ENCODE assay signal across 1 cellular context in the genomic region with DNA sequence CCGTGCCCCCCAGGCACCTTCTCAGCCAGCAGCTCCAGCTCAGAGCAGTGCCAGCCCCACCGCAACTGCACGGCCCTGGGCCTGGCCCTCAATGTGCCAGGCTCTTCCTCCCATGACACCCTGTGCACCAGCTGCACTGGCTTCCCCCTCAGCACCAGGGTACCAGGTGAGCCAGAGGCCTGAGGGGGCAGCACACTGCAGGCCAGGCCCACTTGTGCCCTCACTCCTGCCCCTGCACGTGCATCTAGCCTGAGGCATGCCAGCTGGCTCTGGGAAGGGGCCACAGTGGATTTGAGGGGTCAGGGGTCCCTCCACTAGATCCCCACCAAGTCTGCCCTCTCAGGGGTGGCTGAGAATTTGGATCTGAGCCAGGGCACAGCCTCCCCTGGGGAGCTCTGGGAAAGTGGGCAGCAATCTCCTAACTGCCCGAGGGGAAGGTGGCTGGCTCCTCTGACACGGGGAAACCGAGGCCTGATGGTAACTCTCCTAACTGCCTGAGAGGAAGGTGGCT.
TF ChIP-seq lines count a peak whose summit lies in the region.

No MANE protein-coding gene starts in this region.

TF ChIP-seq in HepG2, 621 proteins besides CTCF, POLR2A, EP300 and RAD21 (continued from another document and continues in another):
- no peak for TF ChIP-seq HBP1 (CRISPR knock-in tag; IDR thresholded peaks at IDR 0.05; ENCODE audit: low read depth)
- TF ChIP-seq ZKSCAN8 (CRISPR knock-in tag; IDR thresholded peaks at IDR 0.05; ENCODE audit: borderline replicate concordance): no peak
- no peak for TF ChIP-seq PCBP2 (optimal IDR thresholded peaks at IDR 0.05; ENCODE audit: low read depth, low read length, poor library complexity, severe bottlenecking)
- no peak for TF ChIP-seq ZEB1 (IDR thresholded peaks at IDR 0.05; ENCODE audit: insufficient replicate concordance, low read depth)
- no peak for TF ChIP-seq MNT (IDR thresholded peaks at IDR 0.05)
- TF ChIP-seq RARA (CRISPR knock-in tag; IDR thresholded peaks at IDR 0.05): no peak
- TF ChIP-seq ZNF503 (CRISPR knock-in tag; IDR thresholded peaks at IDR 0.05): no peak
- TF ChIP-seq ERF (CRISPR knock-in tag; IDR thresholded peaks at IDR 0.05): peak; percentile 8; the same call in 1 of the 2 replicates
- TF ChIP-seq ZNF263 (CRISPR knock-in tag; IDR thresholded peaks at IDR 0.05): no peak
- TF ChIP-seq ZNF598 (CRISPR knock-in tag; IDR thresholded peaks at IDR 0.05; ENCODE audit: borderline replicate concordance): 0 out of 2 replicates have a peak, but pooled peaks have one; percentile 69
- no peak for TF ChIP-seq HDAC6 (IDR thresholded peaks at IDR 0.05; ENCODE audit: low read depth, low read length)
- TF ChIP-seq SUZ12 (IDR thresholded peaks at IDR 0.05; ENCODE audit: low read depth, low read length): no peak
- no peak for TF ChIP-seq NR2F2 (IDR thresholded peaks at IDR 0.05; ENCODE audit: borderline replicate concordance, low read depth)
- no peak for TF ChIP-seq CCDC6 (CRISPR knock-in tag; IDR thresholded peaks at IDR 0.05)
- no peak for TF ChIP-seq HOXA9 (CRISPR knock-in tag; IDR thresholded peaks at IDR 0.05; ENCODE audit: borderline replicate concordance)
- TF ChIP-seq SIN3A (IDR thresholded peaks at IDR 0.05; ENCODE audit: borderline replicate concordance, low read depth, low read length): 0 out of 2 replicates have a peak, but pooled peaks have one; percentile 6
- TF ChIP-seq PRDM4 (CRISPR knock-in tag; IDR thresholded peaks at IDR 0.05; ENCODE audit: borderline replicate concordance): no peak
- TF ChIP-seq ZNF746 (CRISPR knock-in tag; IDR thresholded peaks at IDR 0.05): no peak
- no peak for TF ChIP-seq AKNA (CRISPR knock-in tag; IDR thresholded peaks at IDR 0.05; ENCODE audit: borderline replicate concordance)
- TF ChIP-seq CSRNP1 (CRISPR knock-in tag; IDR thresholded peaks at IDR 0.05): no peak
- no peak for TF ChIP-seq SALL1 (CRISPR knock-in tag; IDR thresholded peaks at IDR 0.05)
- TF ChIP-seq ZMYM4 (CRISPR knock-in tag; IDR thresholded peaks at IDR 0.05): no peak
- TF ChIP-seq ZNF367 (CRISPR knock-in tag; IDR thresholded peaks at IDR 0.05; ENCODE audit: borderline replicate concordance): no peak
- TF ChIP-seq, protein P1, sequence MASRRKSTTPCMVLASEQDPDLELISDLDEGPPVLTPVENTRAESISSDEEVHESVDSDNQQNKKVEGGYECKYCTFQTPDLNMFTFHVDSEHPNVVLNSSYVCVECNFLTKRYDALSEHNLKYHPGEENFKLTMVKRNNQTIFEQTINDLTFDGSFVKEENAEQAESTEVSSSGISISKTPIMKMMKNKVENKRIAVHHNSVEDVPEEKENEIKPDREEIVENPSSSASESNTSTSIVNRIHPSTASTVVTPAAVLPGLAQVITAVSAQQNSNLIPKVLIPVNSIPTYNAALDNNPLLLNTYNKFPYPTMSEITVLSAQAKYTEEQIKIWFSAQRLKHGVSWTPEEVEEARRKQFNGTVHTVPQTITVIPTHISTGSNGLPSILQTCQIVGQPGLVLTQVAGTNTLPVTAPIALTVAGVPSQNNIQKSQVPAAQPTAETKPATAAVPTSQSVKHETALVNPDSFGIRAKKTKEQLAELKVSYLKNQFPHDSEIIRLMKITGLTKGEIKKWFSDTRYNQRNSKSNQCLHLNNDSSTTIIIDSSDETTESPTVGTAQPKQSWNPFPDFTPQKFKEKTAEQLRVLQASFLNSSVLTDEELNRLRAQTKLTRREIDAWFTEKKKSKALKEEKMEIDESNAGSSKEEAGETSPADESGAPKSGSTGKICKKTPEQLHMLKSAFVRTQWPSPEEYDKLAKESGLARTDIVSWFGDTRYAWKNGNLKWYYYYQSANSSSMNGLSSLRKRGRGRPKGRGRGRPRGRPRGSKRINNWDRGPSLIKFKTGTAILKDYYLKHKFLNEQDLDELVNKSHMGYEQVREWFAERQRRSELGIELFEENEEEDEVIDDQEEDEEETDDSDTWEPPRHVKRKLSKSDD (CRISPR knock-in tag; IDR thresholded peaks at IDR 0.05; ENCODE audit: low read depth): no peak
- no peak for TF ChIP-seq ISX (CRISPR knock-in tag; conservative IDR thresholded peaks at IDR 0.05)
- TF ChIP-seq ZNF616 (CRISPR knock-in tag; IDR thresholded peaks at IDR 0.05; ENCODE audit: low read depth): 0 out of 2 replicates have a peak, but pooled peaks have one; percentile 51
- no peak for TF ChIP-seq NCOR1 (IDR thresholded peaks at IDR 0.05; ENCODE audit: borderline replicate concordance, low read length)
- TF ChIP-seq ZBTB38 (CRISPR knock-in tag; IDR thresholded peaks at IDR 0.05): no peak
- TF ChIP-seq, protein P2, sequence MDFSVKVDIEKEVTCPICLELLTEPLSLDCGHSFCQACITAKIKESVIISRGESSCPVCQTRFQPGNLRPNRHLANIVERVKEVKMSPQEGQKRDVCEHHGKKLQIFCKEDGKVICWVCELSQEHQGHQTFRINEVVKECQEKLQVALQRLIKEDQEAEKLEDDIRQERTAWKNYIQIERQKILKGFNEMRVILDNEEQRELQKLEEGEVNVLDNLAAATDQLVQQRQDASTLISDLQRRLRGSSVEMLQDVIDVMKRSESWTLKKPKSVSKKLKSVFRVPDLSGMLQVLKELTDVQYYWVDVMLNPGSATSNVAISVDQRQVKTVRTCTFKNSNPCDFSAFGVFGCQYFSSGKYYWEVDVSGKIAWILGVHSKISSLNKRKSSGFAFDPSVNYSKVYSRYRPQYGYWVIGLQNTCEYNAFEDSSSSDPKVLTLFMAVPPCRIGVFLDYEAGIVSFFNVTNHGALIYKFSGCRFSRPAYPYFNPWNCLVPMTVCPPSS (IDR thresholded peaks at IDR 0.05): no peak
- no peak for TF ChIP-seq ZFP36L2 (CRISPR knock-in tag; IDR thresholded peaks at IDR 0.05)
- no peak; the same call in 1 of the 2 replicates for TF ChIP-seq ZNF30 (CRISPR knock-in tag; IDR thresholded peaks at IDR 0.05)
- TF ChIP-seq NR1H2 (CRISPR knock-in tag; IDR thresholded peaks at IDR 0.05; ENCODE audit: borderline replicate concordance, low read depth): no peak
- no peak for TF ChIP-seq BRD4 (CRISPR knock-in tag; IDR thresholded peaks at IDR 0.05)
- TF ChIP-seq NFATC3 (CRISPR knock-in tag; IDR thresholded peaks at IDR 0.05): no peak
- no peak for TF ChIP-seq SMYD3 (CRISPR knock-in tag; IDR thresholded peaks at IDR 0.05)
- no peak for TF ChIP-seq ZFP41 (CRISPR knock-in tag; IDR thresholded peaks at IDR 0.05; ENCODE audit: borderline replicate concordance)
- TF ChIP-seq ZC3H13 (CRISPR knock-in tag; IDR thresholded peaks at IDR 0.05): peak; percentile 71; the same call in 1 of the 2 replicates
- TF ChIP-seq SPEN (CRISPR knock-in tag; IDR thresholded peaks at IDR 0.05; ENCODE audit: low read depth): no peak
